Comparison of ENCODE assay signal across 2 cellular contexts in the genomic region with DNA sequence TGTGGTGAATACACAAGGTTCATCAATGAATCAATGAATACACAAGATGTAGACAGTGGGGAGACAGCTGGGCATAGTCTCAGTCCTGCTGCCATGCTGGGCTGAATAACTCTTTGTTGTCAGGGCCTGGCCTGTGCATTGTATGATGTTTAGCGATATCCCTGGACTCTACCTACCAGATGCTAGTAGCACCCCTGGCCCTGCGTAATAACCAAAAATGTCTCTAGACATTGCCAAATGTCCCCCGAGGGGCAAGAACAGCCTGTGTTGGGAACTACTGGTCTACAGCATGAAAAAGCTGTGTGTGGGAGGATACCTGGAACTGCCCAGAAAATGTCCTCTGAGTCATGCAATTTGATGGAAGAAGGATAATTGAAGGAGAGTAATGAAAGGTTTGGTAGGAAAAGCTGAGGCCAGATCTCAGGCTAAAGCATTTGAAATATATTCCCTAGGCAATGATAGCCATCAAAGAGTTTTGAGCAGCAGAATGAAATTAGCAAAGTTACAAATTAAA.
A peak's percentile ranks its signal among the peaks of the same experiment; 100 is the strongest.
TF ChIP-seq lines count a peak whose summit lies in the region.

No MANE protein-coding gene starts in this region.

TF ChIP-seq in HEK293, 187 proteins besides CTCF, POLR2A, EP300 and RAD21 (continued from another document):
- TF ChIP-seq, protein P1, sequence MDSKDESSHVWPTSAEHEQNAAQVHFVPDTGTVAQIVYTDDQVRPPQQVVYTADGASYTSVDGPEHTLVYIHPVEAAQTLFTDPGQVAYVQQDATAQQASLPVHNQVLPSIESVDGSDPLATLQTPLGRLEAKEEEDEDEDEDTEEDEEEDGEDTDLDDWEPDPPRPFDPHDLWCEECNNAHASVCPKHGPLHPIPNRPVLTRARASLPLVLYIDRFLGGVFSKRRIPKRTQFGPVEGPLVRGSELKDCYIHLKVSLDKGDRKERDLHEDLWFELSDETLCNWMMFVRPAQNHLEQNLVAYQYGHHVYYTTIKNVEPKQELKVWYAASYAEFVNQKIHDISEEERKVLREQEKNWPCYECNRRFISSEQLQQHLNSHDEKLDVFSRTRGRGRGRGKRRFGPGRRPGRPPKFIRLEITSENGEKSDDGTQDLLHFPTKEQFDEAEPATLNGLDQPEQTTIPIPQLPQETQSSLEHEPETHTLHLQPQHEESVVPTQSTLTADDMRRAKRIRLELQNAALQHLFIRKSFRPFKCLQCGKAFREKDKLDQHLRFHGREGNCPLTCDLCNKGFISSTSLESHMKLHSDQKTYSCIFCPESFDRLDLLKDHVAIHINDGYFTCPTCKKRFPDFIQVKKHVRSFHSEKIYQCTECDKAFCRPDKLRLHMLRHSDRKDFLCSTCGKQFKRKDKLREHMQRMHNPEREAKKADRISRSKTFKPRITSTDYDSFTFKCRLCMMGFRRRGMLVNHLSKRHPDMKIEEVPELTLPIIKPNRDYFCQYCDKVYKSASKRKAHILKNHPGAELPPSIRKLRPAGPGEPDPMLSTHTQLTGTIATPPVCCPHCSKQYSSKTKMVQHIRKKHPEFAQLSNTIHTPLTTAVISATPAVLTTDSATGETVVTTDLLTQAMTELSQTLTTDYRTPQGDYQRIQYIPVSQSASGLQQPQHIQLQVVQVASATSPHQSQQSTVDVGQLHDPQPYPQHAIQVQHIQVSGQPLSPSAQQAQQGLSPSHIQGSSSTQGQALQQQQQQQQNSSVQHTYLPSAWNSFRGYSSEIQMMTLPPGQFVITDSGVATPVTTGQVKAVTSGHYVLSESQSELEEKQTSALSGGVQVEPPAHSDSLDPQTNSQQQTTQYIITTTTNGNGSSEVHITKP (tag by site-specific recombination; IDR thresholded peaks at IDR 0.05), result no peak
- TF ChIP-seq ZNF341 (tag by site-specific recombination; IDR thresholded peaks at IDR 0.05; ENCODE audit: low read depth) (peak; percentile 38; the same call in 1 of the 2 replicates), GFI1B (tag by site-specific recombination; IDR thresholded peaks at IDR 0.05) (no peak), GLI4 (tag by site-specific recombination; IDR thresholded peaks at IDR 0.05) (no peak)
- TF ChIP-seq, protein P2, sequence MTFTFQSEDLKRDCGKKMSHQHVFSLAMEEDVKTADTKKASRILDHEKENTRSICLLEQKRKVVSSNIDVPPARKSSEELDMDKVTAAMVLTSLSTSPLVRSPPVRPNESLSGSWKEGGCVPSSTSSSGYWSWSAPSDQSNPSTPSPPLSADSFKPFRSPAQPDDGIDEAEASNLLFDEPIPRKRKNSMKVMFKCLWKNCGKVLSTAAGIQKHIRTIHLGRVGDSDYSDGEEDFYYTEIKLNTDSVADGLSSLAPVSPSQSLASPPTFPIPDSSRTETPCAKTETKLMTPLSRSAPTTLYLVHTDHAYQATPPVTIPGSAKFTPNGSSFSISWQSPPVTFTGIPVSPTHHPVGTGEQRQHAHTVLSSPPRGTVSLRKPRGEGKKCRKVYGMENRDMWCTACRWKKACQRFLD (tag by site-specific recombination; IDR thresholded peaks at IDR 0.05), result no peak
- TF ChIP-seq, protein P3, sequence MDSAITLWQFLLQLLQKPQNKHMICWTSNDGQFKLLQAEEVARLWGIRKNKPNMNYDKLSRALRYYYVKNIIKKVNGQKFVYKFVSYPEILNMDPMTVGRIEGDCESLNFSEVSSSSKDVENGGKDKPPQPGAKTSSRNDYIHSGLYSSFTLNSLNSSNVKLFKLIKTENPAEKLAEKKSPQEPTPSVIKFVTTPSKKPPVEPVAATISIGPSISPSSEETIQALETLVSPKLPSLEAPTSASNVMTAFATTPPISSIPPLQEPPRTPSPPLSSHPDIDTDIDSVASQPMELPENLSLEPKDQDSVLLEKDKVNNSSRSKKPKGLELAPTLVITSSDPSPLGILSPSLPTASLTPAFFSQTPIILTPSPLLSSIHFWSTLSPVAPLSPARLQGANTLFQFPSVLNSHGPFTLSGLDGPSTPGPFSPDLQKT (IDR thresholded peaks at IDR 0.05; ENCODE audit: borderline replicate concordance, low read depth, low read length), result no peak
TF ChIP-seq in HEK293: peak in this region for 2.

TF ChIP-seq in SK-N-SH, 30 proteins besides CTCF, POLR2A, EP300 and RAD21 (continued from another document):
- TF ChIP-seq, protein P4, sequence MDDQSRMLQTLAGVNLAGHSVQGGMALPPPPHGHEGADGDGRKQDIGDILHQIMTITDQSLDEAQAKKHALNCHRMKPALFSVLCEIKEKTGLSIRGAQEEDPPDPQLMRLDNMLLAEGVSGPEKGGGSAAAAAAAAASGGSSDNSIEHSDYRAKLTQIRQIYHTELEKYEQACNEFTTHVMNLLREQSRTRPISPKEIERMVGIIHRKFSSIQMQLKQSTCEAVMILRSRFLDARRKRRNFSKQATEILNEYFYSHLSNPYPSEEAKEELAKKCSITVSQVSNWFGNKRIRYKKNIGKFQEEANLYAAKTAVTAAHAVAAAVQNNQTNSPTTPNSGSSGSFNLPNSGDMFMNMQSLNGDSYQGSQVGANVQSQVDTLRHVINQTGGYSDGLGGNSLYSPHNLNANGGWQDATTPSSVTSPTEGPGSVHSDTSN (IDR thresholded peaks at IDR 0.05), result peak; percentile 94
- TF ChIP-seq POLR2AphosphoS5 (IDR thresholded peaks at IDR 0.05; ENCODE audit: low read depth, low read length) (peak; percentile 34; the same call in 1 of the 2 replicates), ELF1 (IDR thresholded peaks at IDR 0.05) (no peak), FOSL2 (IDR thresholded peaks at IDR 0.05; ENCODE audit: borderline replicate concordance, low read depth) (peak; percentile 84), MXI1 (IDR thresholded peaks at IDR 0.05; ENCODE audit: low read depth, low read length) (no peak), FOXM1 (IDR thresholded peaks at IDR 0.05; ENCODE audit: low read depth) (peak; percentile 61; the same call in 1 of the 2 replicates)
